In genomic region chr2:229416116-229416694, GRCh38 we compare ENCODE assay signal across 10 cellular contexts.
DNase-seq lines count a peak whose midpoint lies in the region; ATAC-seq and TF ChIP-seq lines count a peak whose summit lies in the region.
"Had no signal": no experiment of that assay in that cellular context is flagged by ENCODE, and none has a peak within 500 bp of the region (broad histone marks: within the 10 kb centered on the region; RNA-seq: fewer than 3 reads in every experiment).

No MANE protein-coding gene starts in this region.

- H3K4me1 ChIP-seq in muscle layer of colon (ENCODE audit: insufficient read depth, low read length) (peaks cover 21% of the 10 kb centered on the region), vagina (peaks cover 15% of the 10 kb centered on the region)
- H3K4me1 ChIP-seq: SJCRH30 had no signal

- no peak overlapping the region for H3K9ac ChIP-seq in muscle layer of colon (ENCODE audit: low read length)

- no peak for TF ChIP-seq POLR2A in vagina (IDR thresholded peaks at IDR 0.05)

- H3K27me3 ChIP-seq in muscle layer of colon (ENCODE audit: control insufficient read depth in 1 of 2, insufficient read depth in 2 of 2, low read length in 2 of 2) (no peaks in the 10 kb centered on the region), vagina (no peaks in the 10 kb centered on the region)
- H3K27me3 ChIP-seq: SJCRH30 had no signal

- peaks cover 0 to 7% of the 10 kb centered on the region in 2 donors for H3K27me3 Mint-ChIP-seq in effector memory CD8-positive, alpha-beta T cell

- TF ChIP-seq CTCF in vagina (IDR thresholded peaks at IDR 0.05): no peak

- H3K4me1 Mint-ChIP-seq in effector memory CD8-positive, alpha-beta T cell (ENCODE audit: low read depth in 2 of 2): no peaks in the 10 kb centered on the region

- ATAC-seq in effector memory CD8-positive, alpha-beta T cell (replicated peaks): peak; percentile 17

- H3K36me3 Mint-ChIP-seq in effector memory CD8-positive, alpha-beta T cell (ENCODE audit: insufficient read depth): no peaks in the 10 kb centered on the region

- H3K9me3 Mint-ChIP-seq in effector memory CD8-positive, alpha-beta T cell: peaks cover 0 to 6% of the 10 kb centered on the region in 2 donors
- H3K9me3 Mint-ChIP-seq: neural crest cell had no signal

- H3K36me3 ChIP-seq in muscle layer of colon (ENCODE audit: insufficient read depth, low read length) (no peaks in the 10 kb centered on the region), vagina (no peaks in the 10 kb centered on the region)
- H3K36me3 ChIP-seq: SJCRH30 had no signal

- H3K9me3 ChIP-seq in muscle layer of colon (ENCODE audit: low read length) (no peaks in the 10 kb centered on the region), vagina (no peaks in the 10 kb centered on the region)
- H3K9me3 ChIP-seq: SJCRH30 had no signal

- H3K4me3 ChIP-seq in muscle layer of colon (ENCODE audit: low read depth in 1 of 2, low read length in 2 of 2): no peak overlapping the region
- no peak overlapping the region for H3K4me3 ChIP-seq in vagina
- H3K4me3 ChIP-seq: SJCRH30 had no signal

- no peak overlapping the region for H3K27ac Mint-ChIP-seq in effector memory CD8-positive, alpha-beta T cell

- peak overlapping the region; percentile 32 for H3K27ac ChIP-seq in muscle layer of colon (ENCODE audit: low read depth, low read length)
- peak overlapping the region; percentile 72 for H3K27ac ChIP-seq in vagina
- H3K27ac ChIP-seq: SJCRH30 had no signal

- peak; percentile 88 for DNase-seq in NOMO-1 treated with dmso at 0.1 percent for 144 hours (lab: John Stamatoyannopoulos, UW; ENCODE audit: unreplicated experiment)
- DNase-seq in effector memory CD8-positive, alpha-beta T cell: no peak
- peak in 1 of 2 donors; percentile 95 for DNase-seq in vagina (ENCODE audit: extremely low spot score in 2 of 2)
- DNase-seq in HK-2 (ENCODE audit: unreplicated experiment): no peak
- DNase-seq in effector CD4-positive, alpha-beta T cell: no peak
- no peak for DNase-seq in NCI-H82 (lab: John Stamatoyannopoulos, UW)
- DNase-seq: activated naive CD4-positive, alpha-beta T cell treated with Interleukin-2 at 50 U/mL for 16 hours; SJCRH30 had no signal

- intact Hi-C loops in vagina (cut with DNase I): no loop called here

- no peak overlapping the region for H3K4me3 Mint-ChIP-seq in effector memory CD8-positive, alpha-beta T cell
- H3K4me3 Mint-ChIP-seq: neural crest cell had no signal
